In the genomic region with DNA sequence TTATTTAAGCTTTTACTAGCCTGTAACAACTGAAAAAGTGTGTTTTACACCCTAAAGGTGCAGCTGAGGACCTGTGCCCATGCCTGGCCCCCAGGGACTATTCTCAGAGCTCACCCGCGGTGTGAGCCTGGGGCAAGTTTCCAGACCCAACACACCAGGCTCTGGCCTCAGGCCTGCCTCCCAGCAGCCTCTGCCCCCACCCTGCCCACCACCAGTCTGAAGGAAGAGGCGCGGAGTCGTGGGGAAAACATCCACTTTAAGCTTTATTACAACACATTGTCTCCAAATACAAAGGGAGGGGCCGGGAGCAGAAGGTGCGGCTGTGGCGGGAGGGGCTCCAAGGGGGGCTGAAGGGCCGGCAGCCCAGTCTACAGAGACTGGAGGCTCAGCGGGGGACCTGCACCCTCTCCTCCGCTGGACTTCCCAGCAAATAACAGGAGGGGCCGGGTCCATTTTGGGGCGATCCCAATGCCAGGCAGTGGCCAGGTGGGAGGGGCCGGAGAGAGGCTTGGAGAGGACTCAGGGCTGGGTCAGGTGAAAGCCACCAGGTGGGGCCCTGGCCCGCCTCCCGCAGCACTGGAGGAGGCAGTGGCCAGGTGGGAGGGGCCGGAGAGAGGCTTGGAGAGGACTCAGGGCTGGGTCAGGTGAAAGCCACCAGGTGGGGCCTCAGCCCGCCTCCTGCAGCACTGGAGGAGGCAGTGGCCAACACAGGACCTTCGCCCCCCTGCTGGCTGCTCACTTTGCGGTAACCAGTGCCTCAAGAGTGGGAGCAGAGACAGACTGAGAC, we compare ENCODE assay signal across 14 cellular contexts. TPM values are rescaled to one million over a fixed set of nuclear protein-coding genes. Genes with fewer than 3 reads are reported as not detected.
DNase-seq lines count a peak whose midpoint lies in the region; ATAC-seq and TF ChIP-seq lines count a peak whose summit lies in the region.
"Had no signal": no experiment of that assay in that cellular context is flagged by ENCODE, and none has a peak within 500 bp of the region (broad histone marks: within the 10 kb centered on the region; RNA-seq: fewer than 3 reads in every experiment).

No MANE protein-coding gene starts in this region.

- no peak overlapping the region for H3K27ac Mint-ChIP-seq in HFFc6
- H3K27ac Mint-ChIP-seq: activated naive CD8-positive, alpha-beta T cell had no signal

- H3K36me3 Mint-ChIP-seq in HFFc6 (ENCODE audit: low read depth): no peaks in the 10 kb centered on the region
- H3K36me3 Mint-ChIP-seq: activated naive CD8-positive, alpha-beta T cell had no signal

- H3K27me3 Mint-ChIP-seq in HFFc6 (ENCODE audit: insufficient read depth): peaks cover 2% of the 10 kb centered on the region
- H3K27me3 Mint-ChIP-seq: activated naive CD8-positive, alpha-beta T cell had no signal

- intact Hi-C loops in left lung (cut with DNase I): no loop called here

- TF ChIP-seq CTCF in HFFc6 (IDR thresholded peaks at IDR 0.05): 0 out of 2 replicates have a peak, but pooled peaks have one; percentile 14
- TF ChIP-seq CTCF in VCaP (conservative IDR thresholded peaks at IDR 0.05): 0 out of 2 replicates have a peak, but pooled peaks have one; percentile 10
- no peak for TF ChIP-seq CTCF in left lung (IDR thresholded peaks at IDR 0.05)

- no peak overlapping the region for H3K4me3 ChIP-seq in left lung
- H3K4me3 ChIP-seq: BLaER1, testis had no signal

- H3K4me1 ChIP-seq in left lung: peaks cover 6 to 15% of the 10 kb centered on the region in 2 donors

- ATAC-seq in left lung (peak; percentile 85), GM18909 (IDR thresholded peaks at IDR 0.05; ENCODE audit: poor library complexity, unreplicated experiment) (no peak)

- no peaks in the 10 kb centered on the region for H3K9me3 ChIP-seq in left lung
- H3K9me3 ChIP-seq: testis had no signal

- H3K9me3 Mint-ChIP-seq in HFFc6: no peaks in the 10 kb centered on the region

- peaks cover 0 to 14% of the 10 kb centered on the region in 2 donors for H3K36me3 ChIP-seq in left lung

- H3K27ac ChIP-seq in VCaP (no peak overlapping the region), left lung (no peak overlapping the region)
- H3K27ac ChIP-seq: BLaER1, testis had no signal

- H3K4me1 Mint-ChIP-seq in HFFc6 (ENCODE audit: low read depth): no peaks in the 10 kb centered on the region

- DNase-seq in COLO668 (lab: John Stamatoyannopoulos, UW; ENCODE audit: unreplicated experiment): peak; percentile 72
- no peak for DNase-seq in HFFc6
- peak; percentile 87 to 92 for DNase-seq in left lung
- no peak for DNase-seq in pons (ENCODE audit: low spot score)
- DNase-seq in central memory CD4-positive, alpha-beta T cell: no peak
- DNase-seq in MV-4-11 (lab: John Stamatoyannopoulos, UW): no peak
- DNase-seq: KG1, retina, testis had no signal

- H3K27me3 ChIP-seq in left lung: peaks cover 0 to 60% of the 10 kb centered on the region in 2 donors
- H3K27me3 ChIP-seq: testis had no signal

- no peak overlapping the region for H3K4me3 Mint-ChIP-seq in HFFc6
- H3K4me3 Mint-ChIP-seq: activated naive CD8-positive, alpha-beta T cell had no signal

RNA-seq across cellular contexts. Expression of a gene that starts 18.1 kb away (rescaled TPM):
- 1 to 10 TPM in 3 of 6 experiments, under 1 TPM in 3; 0.38 to 1.6 (median 0.81) TPM for total RNA-seq in HFFc6 (2021; fragmentation: NEBNext Ultra II Directional; extraction: Animal tissue kit (Norgen Biotek cat#: 25700))
- 10 to 100 TPM in 1 of 2 donors, 1 to 10 TPM in 1; 9.9 to 21.8 TPM for total RNA-seq in left lung

RNA-seq across cellular contexts. Expression of a gene that starts 31.1 kb away (rescaled TPM):
- total RNA-seq in HFFc6 (2021; fragmentation: NEBNext Ultra II Directional; extraction: Animal tissue kit (Norgen Biotek cat#: 25700)): not detected
- not detected for total RNA-seq in left lung
- total RNA-seq: T-helper 1 cell treated with Interleukin-12 subunit alpha and Interleukin-12 subunit beta and Interleukin-4 antibody, amounts not matched to agents 30 ng/mL and 1 ng/mL, for 36 hours; testis had no signal

RNA-seq across cellular contexts. Expression of a gene that starts 44.1 kb away (rescaled TPM):
- total RNA-seq in HFFc6 (2021; fragmentation: NEBNext Ultra II Directional; extraction: Animal tissue kit (Norgen Biotek cat#: 25700)): not detected
- not detected for total RNA-seq in left lung
- total RNA-seq: T-helper 1 cell treated with Interleukin-12 subunit alpha and Interleukin-12 subunit beta and Interleukin-4 antibody, amounts not matched to agents 30 ng/mL and 1 ng/mL, for 36 hours; testis had no signal

RNA-seq across cellular contexts. Expression of a gene that starts 54.3 kb away (rescaled TPM):
- not detected for total RNA-seq in HFFc6 (2021; fragmentation: NEBNext Ultra II Directional; extraction: Animal tissue kit (Norgen Biotek cat#: 25700))
- total RNA-seq in left lung: not detected
- total RNA-seq: T-helper 1 cell treated with Interleukin-12 subunit alpha and Interleukin-12 subunit beta and Interleukin-4 antibody, amounts not matched to agents 30 ng/mL and 1 ng/mL, for 36 hours; testis had no signal

Comparison
In these comparisons a context has a peak if more than half of its experiments do, and no peak if none do; other contexts are left out.
1. DNase-seq: peak in COLO668 (single experiment) and left lung (2 of 2); none in HFFc6 (single experiment), pons (single experiment), central memory CD4-positive, alpha-beta T cell (single experiment) and MV-4-11 (single experiment).
2. CTCF ChIP-seq: peak in HFFc6 (single experiment) and VCaP (single experiment); none in left lung (0 of 2).
3. RNA of a gene that starts 18.1 kb away (total RNA-seq): 9.9 to 21.8 TPM in left lung; 0.38 to 1.6 TPM in HFFc6; every median in the first group is over 4 times any median in the second.